25 cellular contexts compared by ENCODE assay signal in the genomic region with DNA sequence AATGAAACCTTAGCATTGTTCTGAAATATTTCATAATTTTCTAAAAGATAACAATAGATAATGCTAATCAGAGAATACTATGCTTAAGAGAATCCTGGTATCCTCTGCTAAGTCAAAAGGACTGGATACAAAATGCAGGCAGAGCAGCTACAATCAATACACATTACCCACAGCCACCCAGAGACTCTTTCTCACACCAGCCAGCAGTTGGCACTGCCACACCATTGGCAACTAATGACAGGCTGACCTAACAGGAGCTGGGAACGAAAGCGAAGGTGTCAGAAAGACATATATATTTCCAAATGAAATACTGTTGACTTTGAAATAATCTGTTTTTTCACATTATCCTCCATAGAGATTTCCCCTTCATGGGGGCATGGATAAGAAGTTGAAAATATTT. TPM values are rescaled to one million over a fixed set of nuclear protein-coding genes. Genes with fewer than 3 reads are reported as not detected.
DNase-seq lines count a peak whose midpoint lies in the region; ATAC-seq and TF ChIP-seq lines count a peak whose summit lies in the region.
"Had no signal": no experiment of that assay in that cellular context is flagged by ENCODE, and none has a peak within 500 bp of the region (broad histone marks: within the 10 kb centered on the region; RNA-seq: fewer than 3 reads in every experiment).

No MANE protein-coding gene starts in this region.

- intact Hi-C loops in HCT116 (cut with micrococcal nuclease), result loop anchor here (5.0 kb wide), 4 partner anchors 126 to 299 kb away; no protein-coding TSS in a partner anchor

- H4K20me1 ChIP-seq in HCT116 (ENCODE audit: insufficient read depth), result no peaks in the 10 kb centered on the region; the same call in 1 of the 2 replicates

- no peak overlapping the region for H3K9ac ChIP-seq in HCT116 (ENCODE audit: low read length)

- no peaks in the 10 kb centered on the region for H3K27me3 Mint-ChIP-seq in T-helper 17 cell
- H3K27me3 Mint-ChIP-seq: B cell; CD8-positive, alpha-beta memory T cell had no signal

- no peak overlapping the region for H3K27ac ChIP-seq in C4-2B
- no peak overlapping the region for H3K27ac ChIP-seq in HCT116 (ENCODE audit: low read depth, low read length)
- H3K27ac ChIP-seq: HL-60, RWPE1 had no signal

- no peak overlapping the region for H3K4me3 Mint-ChIP-seq in T-helper 17 cell
- H3K4me3 Mint-ChIP-seq: B cell; CD14-positive monocyte; CD8-positive, alpha-beta memory T cell had no signal

- peaks cover 0 to 2% of the 10 kb centered on the region in 2 experiments; a peak in 1 of 4 replicates for H3K4me1 ChIP-seq in HCT116 (ENCODE audit: control insufficient read depth in 1 of 2, insufficient read depth in 2 of 2, low read length in 2 of 2)

- H3K9me3 ChIP-seq in HCT116 (ENCODE audit: control insufficient read depth in 1 of 2, insufficient read depth in 1 of 2, low read depth in 1 of 2, low read length in 2 of 2) (no peaks in the 10 kb centered on the region), T-helper 17 cell (ENCODE audit: control insufficient read depth, low read length, poor library complexity, severe bottlenecking) (no peaks in the 10 kb centered on the region)

- TF ChIP-seq RAD21 in HCT116 (IDR thresholded peaks at IDR 0.05; ENCODE audit: low read depth), result peak; percentile 51

- no peak overlapping the region for H3K4me2 ChIP-seq in HCT116 (ENCODE audit: low read length)

- POLR2A ChIA-PET in HCT116 (lab: Charles Lee), result no interaction called here
- POLR2A ChIA-PET in GM10248 (lab: Yijun Ruan, JAX), result no interaction called here

- H3K4me1 Mint-ChIP-seq in T-helper 17 cell, result no peaks in the 10 kb centered on the region
- H3K4me1 Mint-ChIP-seq: B cell; CD14-positive monocyte; CD8-positive, alpha-beta memory T cell had no signal

- peak overlapping the region; percentile 32 for H3K27ac Mint-ChIP-seq in T-helper 17 cell
- H3K27ac Mint-ChIP-seq: B cell; CD14-positive monocyte; CD8-positive, alpha-beta memory T cell had no signal

- H3K27me3 ChIP-seq in HCT116 (ENCODE audit: insufficient read depth, low read length), result no peaks in the 10 kb centered on the region

- peaks cover 51% of the 10 kb centered on the region for H3K79me2 ChIP-seq in HCT116 (ENCODE audit: insufficient read depth, low read length)

- no peak overlapping the region for H3K4me3 ChIP-seq in HCT116 (replicated peaks in 1 of 2; ENCODE audit: low read depth in 1 of 2, low read length in 2 of 2)

- no peak for TF ChIP-seq POLR2A in HCT116 (IDR thresholded peaks at IDR 0.05; ENCODE audit: borderline replicate concordance, extremely low read depth, insufficient read depth, insufficient read length)

- CTCF ChIA-PET in HCT116 (lab: Charles Lee) (interaction anchor here (0.6 to 1.5 kb wide), 4 partner anchors 218 to 297 kb away, joined by 3 to 6 read pairs (median 5); no protein-coding TSS in a partner anchor), GM10248 (lab: Yijun Ruan, JAX) (interaction anchor here (1.5 to 4.6 kb wide), 2 partner anchors 259 to 297 kb away, joined by 5 to 16 read pairs; no protein-coding TSS in a partner anchor)

- BruUV-seq in HCT116 (replicated peaks; lab: Mats Ljungman, UMichigan), result no TSS peak

- DNase-seq in HCT116 (ENCODE audit: low read depth, low spot score) (no peak), T-helper 17 cell (no peak), left lobe of liver (ENCODE audit: low spot score) (peak; percentile 48), GM10248 (ENCODE audit: extremely low spot score) (no peak), NCI-H1436 treated with DMSO at 0.1 percent for 48 hours (lab: John Stamatoyannopoulos, UW) (no peak)
- no peak for DNase-seq in stimulated activated CD8-positive, alpha-beta memory T cell treated with anti-CD3 and anti-CD28 coated beads, Interleukin-4, amount 100 ng/mL, for 48 hours
- DNase-seq: CD8-positive, alpha-beta memory T cell; DMS 273 treated with DMSO at 0.1 percent for 48 hours; DMS79; EL; GDM1; GOT3; MV-4-11; NCI-H1105; NCI-H146; NCI-H1930; NCI-H2107; NCI-H774; SHP77 had no signal

- RAD21 ChIA-PET in HCT116 (lab: Charles Lee; ENCODE audit: low non-redundant PET in 1 of 2, low total read pairs in 2 of 2, uncharacterized antibody in 2 of 2, unreplicated experiment in 2 of 2), result interaction anchor here (0.6 kb wide), 2 partner anchors 84 to 86 kb away, joined by 3 to 4 read pairs; no protein-coding TSS in a partner anchor

- TF ChIP-seq CTCF in C4-2B (conservative IDR thresholded peaks at IDR 0.05) (peak; percentile 11; the same call in 1 of the 2 replicates), HCT116 (IDR thresholded peaks at IDR 0.05 in 2 of 3, conservative IDR thresholded peaks at IDR 0.05 in 1 of 3; ENCODE audit: borderline replicate concordance in 1 of 3, insufficient read depth in 1 of 3, low read depth in 2 of 3, low read length in 2 of 3) (peak in 1 of 3 experiments; percentile 10; a peak in 1 of 6 replicates), GM10248 (IDR thresholded peaks at IDR 0.05; ENCODE audit: control extremely low read depth, extremely low read depth, low read depth, missing control alignments) (no peak)

- no peaks in the 10 kb centered on the region for H3K36me3 Mint-ChIP-seq in T-helper 17 cell (ENCODE audit: low read depth)

- peaks cover 22 to 43% of the 10 kb centered on the region in 2 experiments for H3K36me3 ChIP-seq in HCT116 (ENCODE audit: control insufficient read depth in 1 of 2, insufficient read depth in 2 of 2, low read length in 2 of 2)

- ATAC-seq in HCT116, result peak; percentile 60
- no peak for ATAC-seq in T-helper 17 cell
- peak; percentile 92 for ATAC-seq in left lobe of liver
- no peak for ATAC-seq in HG03135 (IDR thresholded peaks at IDR 0.05; ENCODE audit: unreplicated experiment)

- H2AFZ ChIP-seq in HCT116 (ENCODE audit: low read depth, low read length, poor library complexity, severe bottlenecking), result no peak overlapping the region

- H3K9me2 ChIP-seq in HCT116 (ENCODE audit: insufficient read depth), result no peaks in the 10 kb centered on the region

TF ChIP-seq in HCT116, 20 proteins besides CTCF, POLR2A, EP300 and RAD21:
- TF ChIP-seq SRF (IDR thresholded peaks at IDR 0.05; ENCODE audit: low read depth), result no peak
- TF ChIP-seq YY1 (IDR thresholded peaks at IDR 0.05; ENCODE audit: extremely low read depth, insufficient replicate concordance, low read depth, low read length), result no peak
- TF ChIP-seq CEBPB (IDR thresholded peaks at IDR 0.05; ENCODE audit: low read depth), result no peak
- TF ChIP-seq, protein P1, sequence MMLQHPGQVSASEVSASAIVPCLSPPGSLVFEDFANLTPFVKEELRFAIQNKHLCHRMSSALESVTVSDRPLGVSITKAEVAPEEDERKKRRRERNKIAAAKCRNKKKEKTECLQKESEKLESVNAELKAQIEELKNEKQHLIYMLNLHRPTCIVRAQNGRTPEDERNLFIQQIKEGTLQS (IDR thresholded peaks at IDR 0.05), result no peak
- no peak for TF ChIP-seq ELF1 (IDR thresholded peaks at IDR 0.05; ENCODE audit: borderline replicate concordance, low read depth)
- TF ChIP-seq EZH2phosphoT487 (IDR thresholded peaks at IDR 0.05; ENCODE audit: borderline replicate concordance), result no peak
- no peak for TF ChIP-seq JUND (IDR thresholded peaks at IDR 0.05)
- no peak for TF ChIP-seq REST (IDR thresholded peaks at IDR 0.05; ENCODE audit: low read depth)
- TF ChIP-seq FOSL1 (IDR thresholded peaks at IDR 0.05; ENCODE audit: low read depth), result no peak
- TF ChIP-seq ZBTB33 (IDR thresholded peaks at IDR 0.05; ENCODE audit: extremely low read depth, insufficient replicate concordance, low read length), result no peak
- no peak for TF ChIP-seq SIN3A (IDR thresholded peaks at IDR 0.05; ENCODE audit: low read depth)
- TF ChIP-seq POLR2AphosphoS5 (IDR thresholded peaks at IDR 0.05; ENCODE audit: low read depth, low read length), result no peak
- no peak for TF ChIP-seq SP1 (IDR thresholded peaks at IDR 0.05; ENCODE audit: low read depth)

RNA-seq across cellular contexts. Expression of gene PABIR2, which starts 16.1 kb away (rescaled TPM):
- total RNA-seq in HCT116 (2021; ENCODE audit: unreplicated experiment), result 95.8 TPM
- polyA plus RNA-seq in HCT116 (2012), result 66.0 and 94.2 TPM in 2 replicates
- total RNA-seq in T-helper 17 cell, result 10 to 100 TPM; 36.3 to 41.6 TPM
- total RNA-seq in left lobe of liver, result 4.8 TPM

Comparison
In these comparisons a context has a peak if more than half of its experiments do, and no peak if none do; other contexts are left out.
1. ATAC-seq: peak in HCT116 (single experiment) and left lobe of liver (single experiment); none in T-helper 17 cell (single experiment) and HG03135 (single experiment).